27 cellular contexts compared by ENCODE assay signal in the genomic region with DNA sequence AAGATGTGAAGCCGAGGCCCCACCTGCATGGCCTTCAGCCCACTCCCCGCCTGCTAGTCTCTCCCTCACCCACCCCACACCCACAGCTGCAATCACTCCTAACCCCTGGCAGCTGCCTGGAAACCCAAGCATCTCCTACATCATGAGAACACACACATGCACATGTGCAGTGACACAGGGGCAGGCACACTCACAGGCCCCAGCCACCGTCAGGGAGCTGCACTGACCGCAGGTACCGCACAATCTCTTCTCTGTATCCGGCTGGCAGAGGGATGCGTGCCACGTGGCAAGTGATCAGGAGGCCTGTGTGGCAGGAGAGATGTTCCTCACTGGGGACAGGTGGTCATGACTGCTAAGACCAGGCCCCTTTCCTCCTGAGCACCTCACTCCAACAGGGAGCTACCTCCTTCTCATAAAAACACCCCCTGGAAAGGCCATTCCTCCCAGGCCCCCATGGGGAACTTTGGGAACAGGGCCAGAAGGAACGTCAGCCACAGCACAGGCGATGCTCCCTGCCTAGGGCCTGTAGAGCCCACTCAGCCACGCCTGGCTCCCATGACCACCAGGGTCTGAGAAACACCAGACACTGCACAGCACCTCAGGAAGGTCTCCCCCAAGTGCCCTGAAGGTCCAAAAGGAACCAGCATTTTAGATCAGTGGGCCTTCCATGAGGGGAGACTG. TPM values are rescaled to one million over a fixed set of nuclear protein-coding genes. Genes with fewer than 3 reads are reported as not detected.
DNase-seq lines count a peak whose midpoint lies in the region; ATAC-seq, FAIRE-seq and TF ChIP-seq lines count a peak whose summit lies in the region.
"Had no signal": no experiment of that assay in that cellular context is flagged by ENCODE, and none has a peak within 500 bp of the region (broad histone marks: within the 10 kb centered on the region; RNA-seq: fewer than 3 reads in every experiment).

No MANE protein-coding gene starts in this region.

- no peak overlapping the region for H3K18ac ChIP-seq in trophoblast cell (ENCODE audit: low read length)

- H3K14ac ChIP-seq in trophoblast cell (ENCODE audit: low read length) = no peak overlapping the region

- no peak overlapping the region for H2BK5ac ChIP-seq in trophoblast cell (ENCODE audit: low read depth, low read length, poor library complexity)

- TF ChIP-seq CTCF in HepG2 (CRISPR knock-in tag; IDR thresholded peaks at IDR 0.05) (no peak), right lobe of liver (IDR thresholded peaks at IDR 0.05) (no peak), heart right ventricle (IDR thresholded peaks at IDR 0.05) (no peak), mammary epithelial cell (conservative IDR thresholded peaks at IDR 0.05 in 1 of 2, IDR thresholded peaks at IDR 0.05 in 1 of 2; ENCODE audit: extremely low read depth in 1 of 2, insufficient read depth in 1 of 2, low read depth in 1 of 2, low read length in 2 of 2) (no peak)

- in situ Hi-C loops in HepG2 (cut with HindIII; ENCODE audit: extremely low pct_ligation_motif_present, low pct_unique_long_range_greater_than_20kb) = no loop called here
- in situ Hi-C loops in mammary epithelial cell (cut with MboI; ENCODE audit: low sequenced_read_pairs in 2 of 2) = no loop called here

- H3K79me2 ChIP-seq in HepG2 (ENCODE audit: insufficient read depth, low read length) (peaks cover 73% of the 10 kb centered on the region), trophoblast cell (ENCODE audit: control insufficient read depth, insufficient read depth, low read length, poor library complexity) (peaks cover 10% of the 10 kb centered on the region), mammary epithelial cell (ENCODE audit: insufficient read depth, low read length) (peaks cover 98% of the 10 kb centered on the region)

- peak overlapping the region; percentile 76 for H3K4ac ChIP-seq in trophoblast cell (ENCODE audit: low read depth, low read length)

- BruUV-seq in HepG2 (replicated peaks; lab: Mats Ljungman, UMichigan) (no TSS peak), mammary epithelial cell (replicated peaks; lab: Mats Ljungman, UMichigan) (no TSS peak)

- peaks cover 36% of the 10 kb centered on the region for H4K20me1 ChIP-seq in HepG2 (ENCODE audit: insufficient read depth, low read length)
- peaks cover 8% of the 10 kb centered on the region for H4K20me1 ChIP-seq in mammary epithelial cell (ENCODE audit: insufficient read depth, low read length)

- H3K9me3 ChIP-seq in HepG2 (ENCODE audit: low read length) (no peaks in the 10 kb centered on the region), right lobe of liver (no peaks in the 10 kb centered on the region), heart right ventricle (no peaks in the 10 kb centered on the region), trophoblast cell (ENCODE audit: insufficient read depth, low read depth, low read length) (peaks cover 5% of the 10 kb centered on the region), mammary epithelial cell (replicated peaks; ENCODE audit: insufficient read depth, low read length) (no peaks in the 10 kb centered on the region)
- H3K9me3 ChIP-seq: adrenal gland, Peyer's patch, SJSA1 had no signal

- H2AFZ ChIP-seq in HepG2 (ENCODE audit: low read length) (no peak overlapping the region), trophoblast cell (ENCODE audit: insufficient read depth, low read length, poor library complexity) (no peak overlapping the region), mammary epithelial cell (ENCODE audit: low read depth, low read length) (no peak overlapping the region)

- no peak overlapping the region for H4K12ac ChIP-seq in trophoblast cell (ENCODE audit: low read depth, low read length)

- POLR2A ChIA-PET in HepG2 (lab: Yijun Ruan, JAX) = no interaction called here

- H4K8ac ChIP-seq in trophoblast cell (ENCODE audit: low read depth, low read length) = no peak overlapping the region

- TF ChIP-seq EP300 in HepG2 (IDR thresholded peaks at IDR 0.05; ENCODE audit: low read depth in 2 of 2, low read length in 2 of 2) = no peak
- TF ChIP-seq EP300 in HepG2 (CRISPR knock-in tag; IDR thresholded peaks at IDR 0.05; ENCODE audit: borderline replicate concordance) = no peak

- ATAC-seq in HepG2 (no peak), right lobe of liver (no peak), heart right ventricle (peak in 6 of 8 donors; percentile 2 to 22 (median 12)), HG03135 (IDR thresholded peaks at IDR 0.05; ENCODE audit: unreplicated experiment) (no peak)
- ATAC-seq: stimulated activated naive B cell treated with anti-CD40 and anti-IgM and Interleukin-4, amounts not matched to agents 10 μg/mL and 1 μg/mL and 100 μg/mL, for 72 hours had no signal

- H3K4me1 ChIP-seq in HepG2 (ENCODE audit: insufficient read depth, low read length) (peaks cover 35% of the 10 kb centered on the region), right lobe of liver (peaks cover 0 to 23% (median 6%) of the 10 kb centered on the region in 4 donors), heart right ventricle (peaks cover 4 to 59% (median 41%) of the 10 kb centered on the region in 9 donors), trophoblast cell (ENCODE audit: control insufficient read depth in 1 of 2, insufficient read depth in 2 of 2, low read length in 2 of 2) (peaks cover 13 to 21% of the 10 kb centered on the region in 2 experiments), mammary epithelial cell (ENCODE audit: insufficient read depth, low read length) (peaks cover 14% of the 10 kb centered on the region)

- H2BK120ac ChIP-seq in trophoblast cell (ENCODE audit: insufficient read depth, low read length, poor library complexity) = no peak overlapping the region

- H3K27me3 ChIP-seq in HepG2 (ENCODE audit: control insufficient read depth in 1 of 2, insufficient read depth in 2 of 2, low read length in 2 of 2) (no peaks in the 10 kb centered on the region), right lobe of liver (no peaks in the 10 kb centered on the region), heart right ventricle (no peaks in the 10 kb centered on the region), trophoblast cell (ENCODE audit: insufficient read depth, low read length) (no peaks in the 10 kb centered on the region), mammary epithelial cell (ENCODE audit: insufficient read depth, low read length) (no peaks in the 10 kb centered on the region)
- H3K27me3 ChIP-seq: adrenal gland, Peyer's patch, SJSA1 had no signal

- no peak for TF ChIP-seq POLR2A in HepG2 (IDR thresholded peaks at IDR 0.05; ENCODE audit: insufficient read depth in 1 of 2, low read depth in 2 of 2, low read length in 2 of 2)
- TF ChIP-seq POLR2A in right lobe of liver (IDR thresholded peaks at IDR 0.05) = no peak

- dilution Hi-C loops in mammary epithelial cell (cut with HindIII; ENCODE audit: low sequenced_read_pairs) = loop anchor here (25.0 kb wide), 1 partner anchor 260 kb away; no protein-coding TSS in a partner anchor

- peaks cover 10 to 46% of the 10 kb centered on the region in 2 experiments for H3K36me3 ChIP-seq in HepG2 (replicated peaks in 1 of 2; ENCODE audit: control insufficient read depth in 1 of 2, insufficient read depth in 2 of 2, low read length in 2 of 2)
- H3K36me3 ChIP-seq in right lobe of liver = peaks cover 0 to 41% (median 12%) of the 10 kb centered on the region in 4 donors
- peaks cover 0 to 52% (median 8%) of the 10 kb centered on the region in 9 donors for H3K36me3 ChIP-seq in heart right ventricle
- H3K36me3 ChIP-seq in trophoblast cell (ENCODE audit: control insufficient read depth in 1 of 2, insufficient read depth in 2 of 2, low read length in 2 of 2) = peaks cover 50 to 52% of the 10 kb centered on the region in 2 experiments
- H3K36me3 ChIP-seq in mammary epithelial cell (ENCODE audit: insufficient read depth, low read length) = peaks cover 27% of the 10 kb centered on the region

- no peak for DNase-seq in HepG2 (ENCODE audit: low spot score)
- no peak for DNase-seq in right lobe of liver
- DNase-seq in heart right ventricle = no peak
- DNase-seq in trophoblast cell = no peak
- DNase-seq in activated gamma-delta T cell (lab: John Stamatoyannopoulos, UW) = no peak
- no peak for DNase-seq in activated CD4-positive, alpha-beta T cell treated with anti-CD3 and anti-CD28 coated beads for 1 hour
- no peak for DNase-seq in mammary epithelial cell
- DNase-seq: activated CD4-positive, alpha-beta T cell treated with anti-CD3 and anti-CD28 coated beads, Interleukin-2, amount 50 U/mL, for 4 hours; activated CD8-positive, alpha-beta memory T cell treated with anti-CD3 and anti-CD28 coated beads, Interleukin-2, amount 50 U/mL, for 48 hours; activated naive CD4-positive, alpha-beta T cell treated with anti-CD3 and anti-CD28 coated beads for 36 hours; AML-193; Calu3; CD4-positive, CD25-positive, alpha-beta regulatory T cell; hippocampal formation; NCI-H1092; NCI-H1694 treated with DMSO at 0.1 percent for 48 hours; NCI-H2171; NCI-H82; stimulated activated naive B cell treated with anti-CD40 and anti-IgM and Interleukin-4, amounts not matched to agents 10 μg/mL and 1 μg/mL and 100 μg/mL, for 72 hours had no signal

- intact Hi-C loops in HepG2 (cut with micrococcal nuclease; ENCODE audit: unreplicated experiment) = loop anchor here (10.0 kb wide), 1 partner anchor 62 kb away; the partner anchor contains the start of genes MCM3AP and YBEY
- intact Hi-C loops in right lobe of liver (cut with DNase I) = no loop called here
- intact Hi-C loops in heart right ventricle (cut with DNase I) = loop anchor here in 2 of 10 donors (5.0 to 10.0 kb wide), 2 partner anchors 62 to 250 kb away; partner anchors contain the start of genes MCM3AP (in 1 of the 2) and YBEY (in 1 of the 2)
- intact Hi-C loops in mammary epithelial cell (cut with micrococcal nuclease) = no loop called here

- TF ChIP-seq RAD21 in HepG2 (CRISPR knock-in tag; IDR thresholded peaks at IDR 0.05) = no peak

- no peak overlapping the region for H2AK5ac ChIP-seq in trophoblast cell (ENCODE audit: low read length)

- no peak overlapping the region for H3K9ac ChIP-seq in HepG2 (ENCODE audit: insufficient read depth, low read depth, low read length)
- no peak overlapping the region for H3K9ac ChIP-seq in trophoblast cell (ENCODE audit: low read length)
- H3K9ac ChIP-seq in mammary epithelial cell (ENCODE audit: insufficient read depth, low read length) = no peak overlapping the region

- H3K79me1 ChIP-seq in trophoblast cell (ENCODE audit: low read length) = no peaks in the 10 kb centered on the region

- H4K91ac ChIP-seq in trophoblast cell (ENCODE audit: low read depth, low read length) = no peak overlapping the region

- 86% methylated on average over 9 of the region's 11 CpGs for WGBS in HepG2 (ENCODE audit: low lambda C conversion rate)
- WGBS in right lobe of liver (ENCODE audit: insufficient coverage, low coverage, low lambda C conversion rate, missing lambda C conversion rate) = 72% methylated on average over 7 of the region's 11 CpGs
- 56 to 61% methylated on average over 11 of the region's 11 CpGs for WGBS in heart right ventricle, 2 donors
- no CpG with 5 or more reads among the region's 11 CpGs for WGBS in trophoblast cell (ENCODE audit: extremely low coverage, insufficient coverage, insufficient read length)
- 93% methylated on average over 11 of the region's 11 CpGs for WGBS in mammary epithelial cell (ENCODE audit: low coverage, missing lambda C conversion rate)

- H2BK12ac ChIP-seq in trophoblast cell (ENCODE audit: low read length) = no peak overlapping the region

- no peak overlapping the region for H3K27ac ChIP-seq in HepG2 (ENCODE audit: extremely low read length, insufficient read depth, low read length)
- H3K27ac ChIP-seq in right lobe of liver = no peak overlapping the region
- H3K27ac ChIP-seq in heart right ventricle = peak overlapping the region in 3 of 10 donors; percentile 16 to 32 (median 30)
- no peak overlapping the region for H3K27ac ChIP-seq in trophoblast cell (ENCODE audit: low read depth, low read length)
- H3K27ac ChIP-seq in mammary epithelial cell (ENCODE audit: insufficient read depth, low read depth, low read length) = no peak overlapping the region
- H3K27ac ChIP-seq: adrenal gland, Peyer's patch, SJSA1 had no signal

- no peak overlapping the region for H3K23ac ChIP-seq in trophoblast cell (ENCODE audit: low read length)

- CTCF ChIA-PET in HepG2 (lab: Yijun Ruan, JAX; ENCODE audit: low intra/inter-chr PET ratio, low total read pairs) = no interaction called here
- CTCF ChIA-PET in mammary epithelial cell (lab: Charles Lee; ENCODE audit: low non-redundant PET) = interaction anchor here (0.6 kb wide), 1 partner anchor 198 kb away, joined by 4 read pairs; no protein-coding TSS in a partner anchor

- no peak overlapping the region for H3K4me3 ChIP-seq in HepG2 (replicated peaks in 1 of 3; ENCODE audit: insufficient read depth in 1 of 3, low read depth in 2 of 3, low read length in 3 of 3)
- H3K4me3 ChIP-seq in right lobe of liver = no peak overlapping the region
- no peak overlapping the region for H3K4me3 ChIP-seq in heart right ventricle
- H3K4me3 ChIP-seq in trophoblast cell (ENCODE audit: low read depth, low read length) = no peak overlapping the region
- no peak overlapping the region for H3K4me3 ChIP-seq in mammary epithelial cell (replicated peaks in 1 of 3; ENCODE audit: insufficient read depth in 1 of 3, low read depth in 2 of 3, low read length in 3 of 3)
- H3K4me3 ChIP-seq: adrenal gland, Peyer's patch, SJSA1 had no signal

- H3K4me2 ChIP-seq in HepG2 (ENCODE audit: low read depth, low read length) = no peak overlapping the region
- no peak overlapping the region for H3K4me2 ChIP-seq in trophoblast cell (ENCODE audit: low read length)
- H3K4me2 ChIP-seq in mammary epithelial cell (ENCODE audit: insufficient read depth, low read depth, low read length) = no peak overlapping the region

- no peak for FAIRE-seq in HepG2 (lab: Jason Lieb, UNC)
- FAIRE-seq: A204.1, endothelial cell of umbilical vein, frontal cortex, H1 had no signal

RNA-seq across cellular contexts. Expression of gene LSS, which starts 6.0 kb away (rescaled TPM):
- 73.5 and 113 TPM in 2 replicates for total RNA-seq in HepG2 (2016; rRNA removed; fragmentation: Illumina TruSeq; extraction: Trizol)
- total RNA-seq in HepG2 (2016; cell fraction: cytosol; rRNA removed; fragmentation: Illumina TruSeq; extraction: Trizol; ENCODE audit: low read depth) = 7.3 and 7.8 TPM in 2 replicates
- total RNA-seq in HepG2 (2016; cell fraction: insoluble cytoplasmic fraction; rRNA removed; fragmentation: Illumina TruSeq; extraction: Trizol) = 62.4 and 115 TPM in 2 replicates
- total RNA-seq in HepG2 (2016; cell fraction: membrane; rRNA removed; fragmentation: Illumina TruSeq; extraction: Trizol) = 31.7 and 32.0 TPM in 2 replicates
- total RNA-seq in HepG2 (2016; cell fraction: nucleus; rRNA removed; fragmentation: Illumina TruSeq; extraction: Trizol) = 138 and 169 TPM in 2 replicates
- 72.6 and 182 TPM in 2 replicates for polyA plus RNA-seq in HepG2 (2011; rRNA removed)
- polyA plus RNA-seq in HepG2 (2011; cell fraction: cytosol; rRNA removed) = 29.6 and 35.0 TPM in 2 replicates
- 771 and 1,172 TPM in 2 replicates for polyA plus RNA-seq in HepG2 (2011; cell fraction: nucleus; rRNA removed)
- polyA plus RNA-seq in HepG2 (2012) = 69.9 and 111 TPM in 2 replicates
- polyA plus RNA-seq in HepG2 (2016; cell fraction: cytosol; fragmentation: Illumina TruSeq; extraction: Trizol; ENCODE audit: low read depth) = 5.3 and 5.5 TPM in 2 replicates
- polyA plus RNA-seq in HepG2 (2016; cell fraction: insoluble cytoplasmic fraction; fragmentation: Illumina TruSeq; extraction: Trizol; ENCODE audit: low read depth) = 44.5 and 58.2 TPM in 2 replicates
- polyA plus RNA-seq in HepG2 (2016; cell fraction: membrane; fragmentation: Illumina TruSeq; extraction: Trizol; ENCODE audit: low read depth) = 14.1 and 14.6 TPM in 2 replicates
- 296 and 309 TPM in 2 replicates for polyA plus RNA-seq in HepG2 (2016; cell fraction: nucleus; fragmentation: Illumina TruSeq; extraction: Trizol; ENCODE audit: insufficient read depth, low read depth)
- 67.2 and 95.6 TPM in 2 replicates for polyA minus RNA-seq in HepG2 (2011; rRNA and poly(A)+ RNA removed; ENCODE audit: low replicate concordance)
- polyA minus RNA-seq in HepG2 (2011; cell fraction: cytosol; rRNA and poly(A)+ RNA removed) = 16.2 and 25.1 TPM in 2 replicates
- polyA minus RNA-seq in HepG2 (2011; cell fraction: nucleus; rRNA and poly(A)+ RNA removed) = 66.3 and 114 TPM in 2 replicates
- 100 to 1,000 TPM in 1 of 6 experiments, 10 to 100 TPM in 5; 37.0 to 103 (median 59.6) TPM for total RNA-seq in right lobe of liver
- 10 to 100 TPM; 30.5 to 74.7 (median 40.7) TPM for total RNA-seq in heart right ventricle
- 10 to 100 TPM; 22.5 to 44.0 TPM for polyA plus RNA-seq in heart right ventricle
- 63.4 and 64.5 TPM in 2 replicates for polyA plus RNA-seq in trophoblast cell (2013)
- total RNA-seq in mammary epithelial cell = 100 to 1,000 TPM in 1 of 2 donors, 10 to 100 TPM in 1; 69.2 to 126 TPM
- polyA plus RNA-seq in mammary epithelial cell = 114 TPM
- polyA minus RNA-seq in mammary epithelial cell = 174 TPM

RNA-seq across cellular contexts. Expression of gene SPATC1L, which starts 38.3 kb away (rescaled TPM):
- total RNA-seq in HepG2 (2016; rRNA removed; fragmentation: Illumina TruSeq; extraction: Trizol) (2.8 and 3.3 TPM in 2 replicates), right lobe of liver (1 to 10 TPM in 1 of 6 experiments, under 1 TPM in 3, not detected in 2; 0.31 to 1.7 (median 0.51) TPM), heart right ventricle (1 to 10 TPM; 4.7 to 9.8 (median 8.2) TPM), mammary epithelial cell (1 to 10 TPM in 1 of 2 donors, under 1 TPM in 1; 0.26 to 5.0 TPM)
- total RNA-seq in HepG2 (2016; cell fraction: cytosol; rRNA removed; fragmentation: Illumina TruSeq; extraction: Trizol; ENCODE audit: low read depth) = 2.1 and 2.7 TPM in 2 replicates
- 3.0 and 3.3 TPM in 2 replicates for total RNA-seq in HepG2 (2016; cell fraction: insoluble cytoplasmic fraction; rRNA removed; fragmentation: Illumina TruSeq; extraction: Trizol)
- total RNA-seq in HepG2 (2016; cell fraction: membrane; rRNA removed; fragmentation: Illumina TruSeq; extraction: Trizol) = 3.0 and 3.8 TPM in 2 replicates
- 1.5 and 1.7 TPM in 2 replicates for total RNA-seq in HepG2 (2016; cell fraction: nucleus; rRNA removed; fragmentation: Illumina TruSeq; extraction: Trizol)
- polyA plus RNA-seq in HepG2 (2011; rRNA removed) (1.4 and 2.6 TPM in 2 replicates), heart right ventricle (10 to 100 TPM; 12.7 to 14.6 TPM), mammary epithelial cell (6.2 TPM)
- polyA plus RNA-seq in HepG2 (2011; cell fraction: cytosol; rRNA removed) = 1.4 and 2.8 TPM in 2 replicates
- polyA plus RNA-seq in HepG2 (2011; cell fraction: nucleus; rRNA removed) = 9.6 and 9.7 TPM in 2 replicates
- polyA plus RNA-seq in HepG2 (2012) = 7.3 and 10.9 TPM in 2 replicates
- 5.4 and 5.7 TPM in 2 replicates for polyA plus RNA-seq in HepG2 (2016; cell fraction: cytosol; fragmentation: Illumina TruSeq; extraction: Trizol; ENCODE audit: low read depth)
- 5.9 and 7.1 TPM in 2 replicates for polyA plus RNA-seq in HepG2 (2016; cell fraction: insoluble cytoplasmic fraction; fragmentation: Illumina TruSeq; extraction: Trizol; ENCODE audit: low read depth)
- polyA plus RNA-seq in HepG2 (2016; cell fraction: membrane; fragmentation: Illumina TruSeq; extraction: Trizol; ENCODE audit: low read depth) = 6.0 and 7.3 TPM in 2 replicates
- polyA plus RNA-seq in HepG2 (2016; cell fraction: nucleus; fragmentation: Illumina TruSeq; extraction: Trizol; ENCODE audit: insufficient read depth, low read depth) = 5.8 and 6.5 TPM in 2 replicates
- 2.4 and 3.4 TPM in 2 replicates for polyA minus RNA-seq in HepG2 (2011; rRNA and poly(A)+ RNA removed; ENCODE audit: low replicate concordance)
- 3.4 and 5.6 TPM in 2 replicates for polyA minus RNA-seq in HepG2 (2011; cell fraction: cytosol; rRNA and poly(A)+ RNA removed)
- 0.77 and 1.6 TPM in 2 replicates for polyA minus RNA-seq in HepG2 (2011; cell fraction: nucleus; rRNA and poly(A)+ RNA removed)
- 22.3 and 23.2 TPM in 2 replicates for polyA plus RNA-seq in trophoblast cell (2013)
- 6.0 TPM for polyA minus RNA-seq in mammary epithelial cell

Comparison
In these comparisons a context has a peak if more than half of its experiments do, and no peak if none do; other contexts are left out.
1. ATAC-seq: peak in heart right ventricle (6 of 8); none in HepG2 (single experiment), right lobe of liver (0 of 4) and HG03135 (single experiment).